7 cellular contexts compared by ENCODE assay signal in genomic region chr1:52368383-52369172, GRCh38. TPM values are rescaled to one million over a fixed set of nuclear protein-coding genes. Genes with fewer than 3 reads are reported as not detected.
DNase-seq lines count a peak whose midpoint lies in the region; ATAC-seq and TF ChIP-seq lines count a peak whose summit lies in the region.

No MANE protein-coding gene starts in this region.

- H4K8ac ChIP-seq in mesenchymal stem cell (ENCODE audit: low read length), result peak overlapping the region; percentile 87

- H3K36me3 ChIP-seq in mesenchymal stem cell (ENCODE audit: control insufficient read depth in 1 of 2, insufficient read depth in 2 of 2, low read depth in 1 of 2, low read length in 2 of 2), result peaks cover 7% of the 10 kb centered on the region in 2 experiments

- no peak for ATAC-seq in activated CD8-positive, alpha-beta T cell treated with anti-CD3 and anti-CD28 coated beads for 36 hours
- no peak for ATAC-seq in GM18870 (IDR thresholded peaks at IDR 0.05; ENCODE audit: unreplicated experiment)

- peaks cover 32% of the 10 kb centered on the region for H3K36me3 Mint-ChIP-seq in activated CD8-positive, alpha-beta T cell treated with anti-CD3 and anti-CD28 coated beads for 36 hours (ENCODE audit: low read depth)

- CTCF ChIA-PET in activated CD8-positive, alpha-beta T cell treated with anti-CD3 and anti-CD28 coated beads for 36 hours (lab: Charles Lee), result interaction anchor here (0.6 to 0.7 kb wide), 2 partner anchors 84 to 313 kb away, joined by 3 read pairs; partner anchors contain the start of gene BTF3L4

- no peak overlapping the region for H2AK5ac ChIP-seq in mesenchymal stem cell (ENCODE audit: low read length, severe bottlenecking)

- H3K14ac ChIP-seq in mesenchymal stem cell (ENCODE audit: low read length in 2 of 2), result no peak overlapping the region

- no peaks in the 10 kb centered on the region for H3K27me3 Mint-ChIP-seq in activated CD8-positive, alpha-beta T cell treated with anti-CD3 and anti-CD28 coated beads for 36 hours

- peaks cover 30% of the 10 kb centered on the region for H3K4me1 Mint-ChIP-seq in activated CD8-positive, alpha-beta T cell treated with anti-CD3 and anti-CD28 coated beads for 36 hours (ENCODE audit: low read depth)

- H3K4me3 ChIP-seq in mesenchymal stem cell (ENCODE audit: insufficient read depth in 1 of 2, low read depth in 1 of 2, low read length in 2 of 2), result peak overlapping the region; percentile 65 to 73

- H3K9me3 ChIP-seq in mesenchymal stem cell (ENCODE audit: control insufficient read depth, low read length), result no peaks in the 10 kb centered on the region

- POLR2A ChIA-PET in activated CD8-positive, alpha-beta T cell treated with anti-CD3 and anti-CD28 coated beads for 36 hours (lab: Charles Lee), result interaction anchor here (0.6 to 1.9 kb wide), 4 partner anchors 14 to 49 kb away, joined by 3 to 9 read pairs (median 4); partner anchors contain the start of genes ORC1 and PRPF38A

- peak overlapping the region in 1 of 2 experiments; percentile 61 for H3K18ac ChIP-seq in mesenchymal stem cell (ENCODE audit: low read depth in 1 of 2, low read length in 2 of 2)

- H2BK5ac ChIP-seq in mesenchymal stem cell (ENCODE audit: low read depth, low read length, poor library complexity, severe bottlenecking), result no peak overlapping the region

- intact Hi-C loops in activated CD8-positive, alpha-beta T cell treated with anti-CD3 and anti-CD28 coated beads for 36 hours (cut with micrococcal nuclease), result no loop called here

- peak overlapping the region; percentile 80 for H2AFZ ChIP-seq in mesenchymal stem cell (ENCODE audit: low read depth, low read length)

- H3K27ac ChIP-seq in mesenchymal stem cell (ENCODE audit: low read length, poor library complexity, severe bottlenecking), result no peak overlapping the region

- no peaks in the 10 kb centered on the region for H3K27me3 ChIP-seq in mesenchymal stem cell (ENCODE audit: control insufficient read depth in 1 of 2, insufficient read depth in 1 of 2, low read length in 2 of 2)

- peak overlapping the region in 1 of 2 experiments; percentile 79 for H3K4ac ChIP-seq in mesenchymal stem cell (ENCODE audit: low read depth in 1 of 2, low read length in 2 of 2)

- H2BK120ac ChIP-seq in mesenchymal stem cell (ENCODE audit: low read depth, low read length), result peak overlapping the region; percentile 68

- H3K9me3 Mint-ChIP-seq in activated CD8-positive, alpha-beta T cell treated with anti-CD3 and anti-CD28 coated beads for 36 hours, result no peaks in the 10 kb centered on the region

- no peak overlapping the region for H3K23ac ChIP-seq in mesenchymal stem cell (ENCODE audit: low read length in 2 of 2)

- TF ChIP-seq CTCF in GM20000 (IDR thresholded peaks at IDR 0.05; ENCODE audit: extremely low read depth, missing control alignments), result no peak
- TF ChIP-seq CTCF in activated CD8-positive, alpha-beta T cell treated with anti-CD3 and anti-CD28 coated beads for 36 hours (IDR thresholded peaks at IDR 0.05), result no peak

- DNase-seq in GM20000 (ENCODE audit: low spot score) (peak; percentile 78), NCI-H2227 (lab: John Stamatoyannopoulos, UW; ENCODE audit: unreplicated experiment) (peak; percentile 83), mesenchymal stem cell (peak; percentile 56)
- DNase-seq in activated CD8-positive, alpha-beta T cell treated with anti-CD3 and anti-CD28 coated beads for 36 hours, result peak; percentile 65
- DNase-seq in effector CD8-positive, alpha-beta T cell (lab: John Stamatoyannopoulos, UW), result peak; percentile 51
- DNase-seq in stimulated activated CD8-positive, alpha-beta memory T cell treated with anti-CD3 and anti-CD28 coated beads, Interleukin-4, amount 100 ng/mL, for 4 hours (ENCODE audit: low read depth in 2 of 2, low spot score in 1 of 2), result peak; percentile 12 to 15

- peak overlapping the region; percentile 33 for H3K4me3 Mint-ChIP-seq in activated CD8-positive, alpha-beta T cell treated with anti-CD3 and anti-CD28 coated beads for 36 hours

- no peak overlapping the region for H2BK12ac ChIP-seq in mesenchymal stem cell (ENCODE audit: low read length in 2 of 2)

- H3K9ac ChIP-seq in mesenchymal stem cell (ENCODE audit: low read length), result peak overlapping the region; percentile 61

- WGBS in mesenchymal stem cell, result 8% methylated on average over 45 of the region's 51 CpGs

- H3K4me2 ChIP-seq in mesenchymal stem cell (ENCODE audit: low read length, poor library complexity, severe bottlenecking), result peak overlapping the region; percentile 84

- no peak overlapping the region for H3K27ac Mint-ChIP-seq in activated CD8-positive, alpha-beta T cell treated with anti-CD3 and anti-CD28 coated beads for 36 hours

- peaks cover 8% of the 10 kb centered on the region for H3K79me1 ChIP-seq in mesenchymal stem cell (replicated peaks; ENCODE audit: low read length, poor library complexity, severe bottlenecking)

- H4K91ac ChIP-seq in mesenchymal stem cell (ENCODE audit: low read length), result peak overlapping the region; percentile 78

- peaks cover 17% of the 10 kb centered on the region for H3K4me1 ChIP-seq in mesenchymal stem cell (ENCODE audit: control insufficient read depth, insufficient read depth, low read depth, low read length)

- H2BK15ac ChIP-seq in mesenchymal stem cell (ENCODE audit: low read depth, poor library complexity, severe bottlenecking), result no peak overlapping the region

RNA-seq across cellular contexts. Expression of gene CC2D1B, which starts 2.6 kb away (rescaled TPM):
- total RNA-seq in activated CD8-positive, alpha-beta T cell treated with anti-CD3 and anti-CD28 coated beads for 36 hours, result 10 to 100 TPM; 17.1 to 19.4 TPM
- 16.4 TPM for polyA plus RNA-seq in mesenchymal stem cell (2013, experiment 1 of 2)
- polyA plus RNA-seq in mesenchymal stem cell (2013, experiment 2 of 2), result 15.3 TPM

RNA-seq across cellular contexts. Expression of gene ORC1, which starts 35.6 kb away (rescaled TPM):
- 10 to 100 TPM; 51.0 to 51.8 TPM for total RNA-seq in activated CD8-positive, alpha-beta T cell treated with anti-CD3 and anti-CD28 coated beads for 36 hours
- polyA plus RNA-seq in mesenchymal stem cell (2013, experiment 1 of 2), result 1.3 TPM
- polyA plus RNA-seq in mesenchymal stem cell (2013, experiment 2 of 2), result 1.5 TPM

RNA-seq across cellular contexts. Expression of gene PRPF38A, which starts 35.8 kb away (rescaled TPM):
- 10 to 100 TPM; 81.3 to 85.8 TPM for total RNA-seq in activated CD8-positive, alpha-beta T cell treated with anti-CD3 and anti-CD28 coated beads for 36 hours
- 22.8 TPM for polyA plus RNA-seq in mesenchymal stem cell (2013, experiment 1 of 2)
- polyA plus RNA-seq in mesenchymal stem cell (2013, experiment 2 of 2), result 21.8 TPM

Comparison
In these comparisons a context has a peak if more than half of its experiments do, and no peak if none do; other contexts are left out.
1. DNase-seq: peak in every context shown above with its lines; median percentile 83 in NCI-H2227; 78 in GM20000; 65 in activated CD8-positive, alpha-beta T cell treated with anti-CD3 and anti-CD28 coated beads for 36 hours; 56 in mesenchymal stem cell; 51 in effector CD8-positive, alpha-beta T cell; 14 in stimulated activated CD8-positive, alpha-beta memory T cell treated with anti-CD3 and anti-CD28 coated beads, Interleukin-4, amount 100 ng/mL, for 4 hours.